ENCODE assay signal across 9 cellular contexts in the genomic region with DNA sequence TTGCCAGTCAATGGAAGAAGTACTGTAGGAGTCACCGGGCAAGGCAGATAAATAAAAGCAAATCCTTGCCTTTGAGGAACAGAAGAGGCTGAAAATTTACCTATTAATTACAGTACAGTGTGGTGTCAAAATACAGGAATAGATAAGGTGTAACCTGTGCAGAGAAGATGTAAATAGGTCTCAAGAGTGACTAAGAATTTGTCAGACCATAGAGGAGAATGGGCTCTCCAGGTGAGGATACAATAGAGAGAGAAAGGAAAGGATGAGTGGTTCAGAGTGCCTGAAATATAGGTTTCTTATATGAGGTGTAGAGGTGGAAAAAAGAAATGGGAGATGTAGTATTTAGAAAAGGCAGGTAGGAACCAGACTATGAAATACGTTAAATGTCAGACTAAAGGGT. TPM values are rescaled to one million over a fixed set of nuclear protein-coding genes. Genes with fewer than 3 reads are reported as not detected.
DNase-seq lines count a peak whose midpoint lies in the region; ATAC-seq and TF ChIP-seq lines count a peak whose summit lies in the region.
"Had no signal": no experiment of that assay in that cellular context is flagged by ENCODE, and none has a peak within 500 bp of the region (broad histone marks: within the 10 kb centered on the region; RNA-seq: fewer than 3 reads in every experiment).

No MANE protein-coding gene starts in this region.

- peaks cover 6% of the 10 kb centered on the region for H3K4me1 ChIP-seq in left ventricle myocardium inferior
- peaks cover 0 to 5% (median 2%) of the 10 kb centered on the region in 4 donors for H3K4me1 ChIP-seq in upper lobe of left lung

- in situ Hi-C loops in astrocyte of the spinal cord (cut with HindIII; ENCODE audit: low sequenced_read_pairs): no loop called here

- no peak for TF ChIP-seq POLR2A in upper lobe of left lung (IDR thresholded peaks at IDR 0.05)

- TF ChIP-seq CTCF in left ventricle myocardium inferior (IDR thresholded peaks at IDR 0.05; ENCODE audit: borderline replicate concordance) (no peak), astrocyte of the spinal cord (IDR thresholded peaks at IDR 0.05; ENCODE audit: low read depth, low read length) (no peak), kidney epithelial cell (IDR thresholded peaks at IDR 0.05; ENCODE audit: insufficient read depth, low read length, poor library complexity, severe bottlenecking) (no peak), upper lobe of left lung (IDR thresholded peaks at IDR 0.05) (no peak)

- ATAC-seq in left ventricle myocardium superior: no peak
- ATAC-seq in upper lobe of left lung (ENCODE audit: low FRiP score in 2 of 2): no peak
- no peak for ATAC-seq in Right ventricle myocardium superior (ENCODE audit: poor library complexity)
- ATAC-seq in GM19324 (IDR thresholded peaks at IDR 0.05; ENCODE audit: low FRiP score, unreplicated experiment): no peak

- no peaks in the 10 kb centered on the region for H3K9me3 ChIP-seq in left ventricle myocardium inferior (replicated peaks)
- no peaks in the 10 kb centered on the region for H3K9me3 ChIP-seq in upper lobe of left lung

- 46 to 65% methylated on average over 2 of the region's 2 CpGs for WGBS in upper lobe of left lung, 2 donors

- no peaks in the 10 kb centered on the region for H3K36me3 ChIP-seq in left ventricle myocardium inferior
- no peaks in the 10 kb centered on the region for H3K36me3 ChIP-seq in kidney epithelial cell (ENCODE audit: control insufficient read depth, insufficient read depth, low read length)
- no peaks in the 10 kb centered on the region for H3K36me3 ChIP-seq in upper lobe of left lung

- DNase-seq in left ventricle myocardium inferior: no peak
- DNase-seq in left ventricle myocardium superior: no peak
- DNase-seq in astrocyte of the spinal cord (ENCODE audit: low read depth, low spot score): no peak
- DNase-seq in kidney epithelial cell (ENCODE audit: low read depth): no peak
- DNase-seq in upper lobe of left lung: no peak
- no peak for DNase-seq in UCSD-AML1 (lab: John Stamatoyannopoulos, UW; ENCODE audit: unreplicated experiment)
- DNase-seq in Right ventricle myocardium superior: no peak

- TF ChIP-seq EP300 in upper lobe of left lung (IDR thresholded peaks at IDR 0.05): no peak

- H3K27ac ChIP-seq in left ventricle myocardium inferior (replicated peaks): no peak overlapping the region
- H3K27ac ChIP-seq in upper lobe of left lung: no peak overlapping the region
- H3K27ac ChIP-seq: SK-N-MC had no signal

- intact Hi-C loops in left ventricle myocardium inferior (cut with micrococcal nuclease) (no loop called here), left ventricle myocardium superior (cut with micrococcal nuclease) (no loop called here), Right ventricle myocardium superior (cut with DNase I) (no loop called here)

- H3K27me3 ChIP-seq in left ventricle myocardium inferior (ENCODE audit: low read depth) (no peaks in the 10 kb centered on the region), kidney epithelial cell (ENCODE audit: control insufficient read depth, insufficient read depth, low read length) (no peaks in the 10 kb centered on the region), upper lobe of left lung (no peaks in the 10 kb centered on the region)

- peak overlapping the region; percentile 72 for H3K4me3 ChIP-seq in left ventricle myocardium inferior
- peak overlapping the region; percentile 66 for H3K4me3 ChIP-seq in astrocyte of the spinal cord (ENCODE audit: low read depth, low read length)
- H3K4me3 ChIP-seq in kidney epithelial cell (ENCODE audit: low read depth, low read length): peak overlapping the region; percentile 49
- peak overlapping the region in 3 of 4 donors; percentile 48 to 62 (median 58) for H3K4me3 ChIP-seq in upper lobe of left lung

RNA-seq across cellular contexts. Expression of a gene that starts 0.8 kb away (rescaled TPM):
- 3.5 TPM for total RNA-seq in left ventricle myocardium inferior
- 3.1 TPM for total RNA-seq in left ventricle myocardium superior
- total RNA-seq in kidney epithelial cell: 16.4 and 26.0 TPM in 2 replicates
- 1 to 10 TPM; 1.0 to 9.0 (median 5.2) TPM for total RNA-seq in upper lobe of left lung
- total RNA-seq in Right ventricle myocardium superior: 4.8 TPM

RNA-seq across cellular contexts. Expression of a gene that starts 57.6 kb away (rescaled TPM):
- total RNA-seq in left ventricle myocardium inferior (0.41 TPM), left ventricle myocardium superior (0.27 TPM), kidney epithelial cell (0.48 and 0.79 TPM in 2 replicates), upper lobe of left lung (1 to 10 TPM in 3 of 6 donors, under 1 TPM in 3; under 0.01 to 1.6 (median 1.1) TPM), Right ventricle myocardium superior (0.24 TPM)
